8 cellular contexts compared by ENCODE assay signal in genomic region chr14:23095196-23096108, GRCh38. TPM values are rescaled to one million over a fixed set of nuclear protein-coding genes. Genes with fewer than 3 reads are reported as not detected.
DNase-seq lines count a peak whose midpoint lies in the region; ATAC-seq and TF ChIP-seq lines count a peak whose summit lies in the region.

A gene with protein sequence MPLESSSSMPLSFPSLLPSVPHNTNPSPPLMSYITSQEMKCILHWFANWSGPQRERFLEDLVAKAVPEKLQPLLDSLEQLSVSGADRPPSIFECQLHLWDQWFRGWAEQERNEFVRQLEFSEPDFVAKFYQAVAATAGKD (plus strand): TSS chr14:23095505. CDS start chr14:23097659, 2,154 bp downstream.

- TF ChIP-seq CTCF in fibroblast of mammary gland (conservative IDR thresholded peaks at IDR 0.05; ENCODE audit: control insufficient read depth, insufficient read depth, low read depth, low read length) (no peak), tibial artery (IDR thresholded peaks at IDR 0.05) (no peak)

- H3K4me1 ChIP-seq in tibial artery: peaks cover 0 to 42% (median 26%) of the 10 kb centered on the region in 4 donors

- no peak within 1 kb of the TSS for H3K27ac Mint-ChIP-seq in natural killer cell treated with Interleukin-12 subunit alpha and Interleukin-12 subunit beta and Interleukin-15 and Interleukin-18, amount 100 ng/mL, for 72 hours

- no peak within 1 kb of the TSS for H3K4me3 Mint-ChIP-seq in natural killer cell treated with Interleukin-12 subunit alpha and Interleukin-12 subunit beta and Interleukin-15 and Interleukin-18, amount 100 ng/mL, for 72 hours

- in situ Hi-C loops in Caki2 (cut with HindIII; ENCODE audit: low pct_unique_long_range_greater_than_20kb, low sequenced_read_pairs): no loop called here

- no peaks in the 10 kb centered on the region for H3K9me3 ChIP-seq in tibial artery

- H3K36me3 Mint-ChIP-seq in natural killer cell treated with Interleukin-12 subunit alpha and Interleukin-12 subunit beta and Interleukin-15 and Interleukin-18, amount 100 ng/mL, for 72 hours: peaks cover 6% of the 10 kb centered on the region

- intact Hi-C loops in tibial artery (cut with DNase I; ENCODE audit: low total_unique reads): no loop called here

- H3K27me3 ChIP-seq in tibial artery: no peaks in the 10 kb centered on the region

- DNase-seq in Caki2 (ENCODE audit: low read depth): peak; percentile 98
- DNase-seq in HuH-7 (ENCODE audit: low spot score): peak; percentile 96
- peak; percentile 99 for DNase-seq in activated T-cell treated with anti-CD3 and anti-CD28 coated beads for 4 hours
- peak; percentile 99 for DNase-seq in fibroblast of mammary gland (ENCODE audit: low read depth)
- peak; percentile 99 for DNase-seq in natural killer cell treated with Interleukin-12 subunit alpha and Interleukin-12 subunit beta and Interleukin-15 and Interleukin-18, amount 100 ng/mL, for 72 hours (ENCODE audit: low spot score)
- DNase-seq in tibial artery: peak; percentile 100
- no peak for DNase-seq in NCI-H82 treated with DMSO at 0.1 percent for 48 hours (lab: John Stamatoyannopoulos, UW; ENCODE audit: unreplicated experiment)

- H3K27ac ChIP-seq in tibial artery: peak within 1 kb of the TSS; percentile 94 to 99

- H3K4me3 ChIP-seq in fibroblast of mammary gland (ENCODE audit: control insufficient read depth, low read depth, low read length) (peak within 1 kb of the TSS; percentile 97), tibial artery (peak within 1 kb of the TSS; percentile 73 to 95)

- H3K4me1 Mint-ChIP-seq in natural killer cell treated with Interleukin-12 subunit alpha and Interleukin-12 subunit beta and Interleukin-15 and Interleukin-18, amount 100 ng/mL, for 72 hours (ENCODE audit: low read depth in 2 of 2): peaks cover 16 to 30% of the 10 kb centered on the region in 2 donors

- peaks cover 32 to 41% (median 34%) of the 10 kb centered on the region in 3 donors for H3K36me3 ChIP-seq in tibial artery

- peak; percentile 91 for ATAC-seq in GM21515 (IDR thresholded peaks at IDR 0.05; ENCODE audit: unreplicated experiment)
- peak; percentile 95 to 96 for ATAC-seq in natural killer cell treated with Interleukin-12 subunit alpha and Interleukin-12 subunit beta and Interleukin-15 and Interleukin-18, amount 100 ng/mL, for 72 hours

- no peaks in the 10 kb centered on the region for H3K27me3 Mint-ChIP-seq in natural killer cell treated with Interleukin-12 subunit alpha and Interleukin-12 subunit beta and Interleukin-15 and Interleukin-18, amount 100 ng/mL, for 72 hours

- no peaks in the 10 kb centered on the region for H3K9me3 Mint-ChIP-seq in natural killer cell treated with Interleukin-12 subunit alpha and Interleukin-12 subunit beta and Interleukin-15 and Interleukin-18, amount 100 ng/mL, for 72 hours

RNA-seq across cellular contexts. Expression of the gene that starts here (rescaled TPM):
- total RNA-seq in Caki2 (2014; rRNA removed; shearing (Covaris generic); ENCODE audit: low replicate concordance): 35.2 and 57.1 TPM in 2 replicates
- 10 to 100 TPM; 41.2 to 55.2 TPM for total RNA-seq in natural killer cell treated with Interleukin-12 subunit alpha and Interleukin-12 subunit beta and Interleukin-15 and Interleukin-18, amount 100 ng/mL, for 72 hours
